ENCODE assay signal across 8 cellular contexts in the genomic region with DNA sequence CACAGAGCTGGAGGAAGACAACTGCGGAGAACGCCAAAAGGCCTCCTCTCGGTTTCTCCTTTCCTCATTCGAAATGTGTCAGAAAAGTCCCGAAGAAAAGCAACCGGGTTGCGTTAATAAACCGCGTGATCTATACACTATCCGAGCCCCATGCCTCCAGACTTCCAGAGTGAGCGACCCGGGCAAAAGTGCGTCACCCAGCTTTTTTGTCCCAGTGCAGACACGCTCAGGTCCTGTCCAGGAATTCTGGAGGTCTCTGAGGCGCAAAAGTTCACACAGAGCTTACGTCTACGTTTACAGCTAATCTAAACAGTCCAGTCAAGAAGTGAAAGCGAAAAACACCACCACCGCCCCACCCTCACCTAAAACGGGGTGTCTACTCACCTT. TPM values are rescaled to one million over a fixed set of nuclear protein-coding genes. Genes with fewer than 3 reads are reported as not detected.
A peak's percentile ranks its signal among the peaks of the same experiment; 100 is the strongest.
DNase-seq lines count a peak whose midpoint lies in the region; ATAC-seq and TF ChIP-seq lines count a peak whose summit lies in the region.

No MANE protein-coding gene starts in this region.

- H3K27me3 ChIP-seq in layer of hippocampus (ENCODE audit: control insufficient read depth, insufficient read depth, low read length) (no peaks in the 10 kb centered on the region), stomach (no peaks in the 10 kb centered on the region)

- peak overlapping the region; percentile 99 for H3K4me3 Mint-ChIP-seq in activated T-cell treated with anti-CD3 and anti-CD28 coated beads, Interleukin-2, amount 50 U/mL, for 24 hours

- no peak for TF ChIP-seq CTCF in cardiac fibroblast (IDR thresholded peaks at IDR 0.05; ENCODE audit: low read depth, low read length)
- TF ChIP-seq CTCF in stomach (IDR thresholded peaks at IDR 0.05): no peak

- intact Hi-C loops in stomach (cut with DNase I; ENCODE audit: low total_unique reads): no loop called here

- H3K4me3 ChIP-seq in cardiac fibroblast (replicated peaks in 1 of 2; ENCODE audit: low read depth in 2 of 2, low read length in 2 of 2) (peak overlapping the region; percentile 62 to 65), stomach (peak overlapping the region; percentile 78 to 89 (median 84))

- peaks cover 50% of the 10 kb centered on the region for H3K4me1 Mint-ChIP-seq in activated T-cell treated with anti-CD3 and anti-CD28 coated beads, Interleukin-2, amount 50 U/mL, for 24 hours (ENCODE audit: low read depth)

- no peak for TF ChIP-seq EP300 in stomach (IDR thresholded peaks at IDR 0.05)

- ATAC-seq in HG02588 (IDR thresholded peaks at IDR 0.05; ENCODE audit: unreplicated experiment): peak; percentile 78

- no peaks in the 10 kb centered on the region for H3K9me3 ChIP-seq in stomach

- peaks cover 0 to 24% (median 16%) of the 10 kb centered on the region in 4 donors for H3K36me3 ChIP-seq in stomach

- H3K27ac Mint-ChIP-seq in activated T-cell treated with anti-CD3 and anti-CD28 coated beads, Interleukin-2, amount 50 U/mL, for 24 hours: peak overlapping the region; percentile 100

- WGBS in stomach, 5 donors: 0 to 1% (median 0%) methylated on average over 20 of the region's 20 CpGs

- H3K9me3 Mint-ChIP-seq in activated T-cell treated with anti-CD3 and anti-CD28 coated beads, Interleukin-2, amount 50 U/mL, for 24 hours: no peaks in the 10 kb centered on the region

- H3K27me3 Mint-ChIP-seq in activated T-cell treated with anti-CD3 and anti-CD28 coated beads, Interleukin-2, amount 50 U/mL, for 24 hours: no peaks in the 10 kb centered on the region

- peaks cover 24 to 50% (median 46%) of the 10 kb centered on the region in 4 donors for H3K4me1 ChIP-seq in stomach

- H3K27ac ChIP-seq in layer of hippocampus (ENCODE audit: low read depth, low read length): peak overlapping the region; percentile 82
- H3K27ac ChIP-seq in stomach: peak overlapping the region; percentile 94 to 98 (median 97)

- peaks cover 54% of the 10 kb centered on the region for H3K36me3 Mint-ChIP-seq in activated T-cell treated with anti-CD3 and anti-CD28 coated beads, Interleukin-2, amount 50 U/mL, for 24 hours (ENCODE audit: low read depth)

- DNase-seq in activated T-cell treated with anti-CD3 and anti-CD28 coated beads, Interleukin-2, amount 50 U/mL, for 24 hours: no peak
- DNase-seq in activated T-cell treated with anti-CD3 and anti-CD28 coated beads for 4 hours (no peak), NCI-H460 (ENCODE audit: extremely low read depth, low read depth) (peak; percentile 3), cardiac fibroblast (ENCODE audit: low read depth in 2 of 2) (peak; percentile 51 to 53), stomach (peak; percentile 63), superior temporal gyrus (ENCODE audit: extremely low spot score) (no peak)

- TF ChIP-seq POLR2A in stomach (IDR thresholded peaks at IDR 0.05): no peak

RNA-seq across cellular contexts. Expression of gene N4BP2L2, which starts 0.4 kb away (rescaled TPM):
- 83.6 and 99.2 TPM in 2 replicates for total RNA-seq in NCI-H460 (2014; rRNA removed; shearing (Covaris generic))
- polyA plus RNA-seq in NCI-H460 (2014; cell fraction: nucleus; rRNA removed): 75.1 and 105 TPM in 2 replicates
- total RNA-seq in stomach: 100 to 1,000 TPM; 105 to 232 (median 149) TPM
- 10 to 100 TPM; 25.5 to 48.3 (median 43.9) TPM for polyA plus RNA-seq in stomach

RNA-seq across cellular contexts. Expression of gene PDS5B, which starts 48.0 kb away (rescaled TPM):
- total RNA-seq in NCI-H460 (2014; rRNA removed; shearing (Covaris generic)): 8.1 and 10.1 TPM in 2 replicates
- 4.0 and 5.3 TPM in 2 replicates for polyA plus RNA-seq in NCI-H460 (2014; cell fraction: nucleus; rRNA removed)
- total RNA-seq in stomach: 100 to 1,000 TPM in 1 of 5 donors, 10 to 100 TPM in 4; 10.5 to 121 (median 50.1) TPM
- 10 to 100 TPM in 1 of 3 donors, 1 to 10 TPM in 2; 4.3 to 10.4 (median 7.0) TPM for polyA plus RNA-seq in stomach

Comparison
In these comparisons a context has a peak if more than half of its experiments do, and no peak if none do; other contexts are left out.
1. DNase-seq: peak in NCI-H460 (single experiment), cardiac fibroblast (2 of 2) and stomach (single experiment); none in activated T-cell treated with anti-CD3 and anti-CD28 coated beads, Interleukin-2, amount 50 U/mL, for 24 hours (single experiment), activated T-cell treated with anti-CD3 and anti-CD28 coated beads for 4 hours (single experiment) and superior temporal gyrus (single experiment).